ENCODE assay signal across 15 cellular contexts in the genomic region with DNA sequence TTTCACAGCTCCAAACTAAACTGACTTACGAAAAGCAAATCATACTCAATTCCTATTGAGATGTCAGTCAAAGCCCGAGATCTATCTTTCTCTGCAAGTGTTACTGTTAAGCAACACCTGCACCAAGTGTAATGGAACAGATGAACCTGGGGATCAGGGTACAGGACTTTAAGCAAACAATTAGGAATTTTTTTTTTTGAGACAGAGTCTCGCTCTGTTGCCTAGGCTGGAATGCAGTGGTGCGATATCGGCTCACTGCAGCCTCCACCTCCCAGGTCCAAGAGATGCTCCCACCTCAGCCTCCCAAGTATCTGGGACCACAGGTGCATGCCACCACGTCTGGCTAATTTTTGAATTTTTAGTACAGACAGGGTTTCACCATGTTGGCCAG.
"Had no signal": no experiment of that assay in that cellular context is flagged by ENCODE, and none has a peak within 500 bp of the region (broad histone marks: within the 10 kb centered on the region; RNA-seq: fewer than 3 reads in every experiment).

No MANE protein-coding gene starts in this region.

- H3K27ac ChIP-seq: lower lobe of right lung, neural progenitor cell, pancreas, transverse colon had no signal

- H3K4me2 ChIP-seq: hepatocyte, neural progenitor cell had no signal

- H2AFZ ChIP-seq: hepatocyte, neural progenitor cell had no signal

- H3K9me3 ChIP-seq: lower lobe of right lung, pancreas, transverse colon had no signal

- H3K9ac ChIP-seq: neural progenitor cell had no signal

- H3K27me3 Mint-ChIP-seq: dendritic cell treated with granulocyte-macrophage colony-stimulating factor and Interleukin-4, amounts not matched to agents 40 ng/mL and 50 ng/mL, for 4 days; effector memory CD8-positive, alpha-beta T cell; stimulated activated memory B cell treated with anti-CD40 and anti-IgM and Interleukin-4, amounts not matched to agents 10 μg/mL and 1 μg/mL and 100 μg/mL, for 72 hours had no signal

- H3K27ac Mint-ChIP-seq: dendritic cell treated with granulocyte-macrophage colony-stimulating factor and Interleukin-4, amounts not matched to agents 40 ng/mL and 50 ng/mL, for 4 days; mesothelial cell of epicardium; neural progenitor cell; stimulated activated memory B cell treated with anti-CD40 and anti-IgM and Interleukin-4, amounts not matched to agents 10 μg/mL and 1 μg/mL and 100 μg/mL, for 72 hours had no signal

- H3K4me3 ChIP-seq: hepatocyte, lower lobe of right lung, neural progenitor cell, pancreas, transverse colon had no signal

- FAIRE-seq: pancreas had no signal

- DNase-seq: activated CD4-positive, alpha-beta T cell treated with anti-CD3 and anti-CD28 coated beads, Interleukin-2, amount 50 U/mL, for 48 hours; activated CD4-positive, CD25-positive, alpha-beta regulatory T cell; activated CD8-positive, alpha-beta memory T cell treated with anti-CD3 and anti-CD28 coated beads, Interleukin-2, amount 50 U/mL, for 48 hours; activated effector memory CD4-positive, alpha-beta T cell treated with anti-CD3 and anti-CD28 coated beads, Interleukin-2, amount 50 U/mL, for 16 hours; effector memory CD8-positive, alpha-beta T cell; lower lobe of right lung; pancreas; SHP77 treated with DMSO at 0.1 percent for 48 hours; substantia nigra; transverse colon had no signal

- ATAC-seq: effector memory CD8-positive, alpha-beta T cell; lower lobe of right lung; pancreas; stimulated activated memory B cell treated with anti-CD40 and anti-IgM and Interleukin-4, amounts not matched to agents 10 μg/mL and 1 μg/mL and 100 μg/mL, for 72 hours had no signal

- H3K4me3 Mint-ChIP-seq: dendritic cell treated with granulocyte-macrophage colony-stimulating factor and Interleukin-4, amounts not matched to agents 40 ng/mL and 50 ng/mL, for 4 days; effector memory CD8-positive, alpha-beta T cell; mesothelial cell of epicardium; neural progenitor cell; stimulated activated memory B cell treated with anti-CD40 and anti-IgM and Interleukin-4, amounts not matched to agents 10 μg/mL and 1 μg/mL and 100 μg/mL, for 72 hours had no signal

- H3K9me3 Mint-ChIP-seq: dendritic cell treated with granulocyte-macrophage colony-stimulating factor and Interleukin-4, amounts not matched to agents 40 ng/mL and 50 ng/mL, for 4 days; effector memory CD8-positive, alpha-beta T cell; mesothelial cell of epicardium; neural progenitor cell; stimulated activated memory B cell treated with anti-CD40 and anti-IgM and Interleukin-4, amounts not matched to agents 10 μg/mL and 1 μg/mL and 100 μg/mL, for 72 hours had no signal

- H3K27me3 ChIP-seq: hepatocyte, neural progenitor cell, pancreas, transverse colon had no signal
